8 cellular contexts compared by ENCODE assay signal in genomic region chr7:2209146-2209960, GRCh38. TPM values are rescaled to one million over a fixed set of nuclear protein-coding genes. Genes with fewer than 3 reads are reported as not detected.
A peak's percentile ranks its signal among the peaks of the same experiment; 100 is the strongest.
DNase-seq lines count a peak whose midpoint lies in the region; ATAC-seq, FAIRE-seq and TF ChIP-seq lines count a peak whose summit lies in the region.

No MANE protein-coding gene starts in this region.

- POLR2A ChIA-PET in A549 (lab: Yijun Ruan, JAX), result interaction anchor here (0.6 kb wide), 1 partner anchor 451 kb away, joined by 8 read pairs; no protein-coding TSS in a partner anchor

- H3K4me2 ChIP-seq in A549 (no peak overlapping the region), OCI-LY1 (ENCODE audit: low read length) (no peak overlapping the region)

- FAIRE-seq in A549 (lab: Jason Lieb, UNC) (no peak), pancreas (lab: Jason Lieb, UNC) (no peak)

- H3K9me3 ChIP-seq in A549, result no peaks in the 10 kb centered on the region
- no peaks in the 10 kb centered on the region for H3K9me3 ChIP-seq in OCI-LY1 (ENCODE audit: low read length)
- no peaks in the 10 kb centered on the region for H3K9me3 ChIP-seq in gastroesophageal sphincter
- no peaks in the 10 kb centered on the region for H3K9me3 ChIP-seq in pancreas

- TF ChIP-seq POLR2A in A549 (IDR thresholded peaks at IDR 0.05; ENCODE audit: low read length) (no peak), gastroesophageal sphincter (IDR thresholded peaks at IDR 0.05) (no peak)

- no peak overlapping the region for H2AFZ ChIP-seq in OCI-LY1 (ENCODE audit: low read length)

- TF ChIP-seq RAD21 in A549 (conservative IDR thresholded peaks at IDR 0.05 in 1 of 2, IDR thresholded peaks at IDR 0.05 in 1 of 2), result peak; percentile 81 to 84

- H3K27ac ChIP-seq in A549, result no peak overlapping the region
- no peak overlapping the region for H3K27ac ChIP-seq in OCI-LY1 (ENCODE audit: low read depth, low read length, poor library complexity, severe bottlenecking)
- no peak overlapping the region for H3K27ac ChIP-seq in gastroesophageal sphincter
- no peak overlapping the region for H3K27ac ChIP-seq in pancreas

- TF ChIP-seq EP300 in A549 (IDR thresholded peaks at IDR 0.05) (no peak), gastroesophageal sphincter (IDR thresholded peaks at IDR 0.05) (no peak)

- TF ChIP-seq CTCF in A549 (IDR thresholded peaks at IDR 0.05), result peak; percentile 72
- TF ChIP-seq CTCF in GM12865 (IDR thresholded peaks at IDR 0.05; ENCODE audit: insufficient read depth, low read depth, low read length, missing control alignments), result peak; percentile 74
- peak; percentile 84 for TF ChIP-seq CTCF in OCI-LY1 (IDR thresholded peaks at IDR 0.05; ENCODE audit: low read length)
- TF ChIP-seq CTCF in gastroesophageal sphincter (IDR thresholded peaks at IDR 0.05), result peak in 3 of 4 experiments; percentile 83 to 89 (median 88)
- peak in 3 of 4 donors; percentile 38 to 46 (median 38) for TF ChIP-seq CTCF in pancreas (IDR thresholded peaks at IDR 0.05)

- ATAC-seq in A549 (peak; percentile 69 to 94; a peak in 5 of 6 replicates), HG02981 (IDR thresholded peaks at IDR 0.05; ENCODE audit: unreplicated experiment) (peak; percentile 54), gastroesophageal sphincter (peak; percentile 72), pancreas (peak in 3 of 4 donors; percentile 82 to 85 (median 84))

- CTCF ChIA-PET in A549 (lab: Yijun Ruan, JAX), result interaction anchor here (0.6 to 3.0 kb wide), 30 partner anchors 10 to 654 kb away, joined by 3 to 13 read pairs (median 4); no protein-coding TSS in a partner anchor

- DNase-seq in A549 (ENCODE audit: low read depth in 1 of 2, low spot score in 1 of 2) (peak; percentile 52 to 70), GM12865 (ENCODE audit: low read depth) (peak; percentile 79), pancreas (peak in 4 of 6 donors; percentile 18 to 74 (median 59)), NCI-H187 treated with DMSO at 0.1 percent for 48 hours (lab: John Stamatoyannopoulos, UW) (no peak)
- DNase-seq in activated effector memory CD4-positive, alpha-beta T cell treated with anti-CD3 and anti-CD28 coated beads, Interleukin-2, amount 50 U/mL, for 16 hours, result peak; percentile 71

- intact Hi-C loops in pancreas (cut with DNase I), result no loop called here

- no peaks in the 10 kb centered on the region for H3K27me3 ChIP-seq in OCI-LY1 (ENCODE audit: insufficient read depth, low read length)
- no peaks in the 10 kb centered on the region for H3K27me3 ChIP-seq in gastroesophageal sphincter
- no peaks in the 10 kb centered on the region for H3K27me3 ChIP-seq in pancreas

- H3K4me3 ChIP-seq in A549 (no peak overlapping the region), GM12865 (ENCODE audit: low read depth, low read length) (no peak overlapping the region), OCI-LY1 (ENCODE audit: low read depth, low read length, poor library complexity, severe bottlenecking) (no peak overlapping the region), gastroesophageal sphincter (no peak overlapping the region), pancreas (no peak overlapping the region)

- H4K20me1 ChIP-seq in OCI-LY1 (ENCODE audit: insufficient read depth, low read length), result no peaks in the 10 kb centered on the region

- H3K36me3 ChIP-seq in OCI-LY1 (ENCODE audit: insufficient read depth, low read length) (peaks cover 63% of the 10 kb centered on the region), gastroesophageal sphincter (peaks cover 0 to 59% of the 10 kb centered on the region in 2 donors), pancreas (peaks cover 0 to 8% (median 0%) of the 10 kb centered on the region in 3 donors)

- H3F3A ChIP-seq in OCI-LY1 (ENCODE audit: insufficient read depth, low read length), result no peaks in the 10 kb centered on the region

- no peak overlapping the region for H3K9ac ChIP-seq in OCI-LY1 (ENCODE audit: low read length)

- H3K9me2 ChIP-seq in OCI-LY1 (ENCODE audit: low read depth, low read length), result no peaks in the 10 kb centered on the region

- no peaks in the 10 kb centered on the region for H3K79me2 ChIP-seq in OCI-LY1 (ENCODE audit: insufficient read depth, low read length)

- H3K4me1 ChIP-seq in A549 (no peaks in the 10 kb centered on the region), OCI-LY1 (ENCODE audit: insufficient read depth, low read length, severe bottlenecking) (peaks cover 6% of the 10 kb centered on the region), gastroesophageal sphincter (peaks cover 0 to 25% (median 9%) of the 10 kb centered on the region in 3 donors), pancreas (no peaks in the 10 kb centered on the region)

- WGBS in A549 (ENCODE audit: missing lambda C conversion rate), result 69% methylated on average over 13 of the region's 21 CpGs
- 60 to 78% methylated on average over 1 of the region's 21 CpGs for WGBS in gastroesophageal sphincter (ENCODE audit: low coverage in 1 of 2), 2 donors
- WGBS in pancreas, 2 donors, result 68 to 71% methylated on average over 21 of the region's 21 CpGs

TF ChIP-seq in A549, 52 proteins besides CTCF, POLR2A, EP300 and RAD21:
- TF ChIP-seq CHD4 (IDR thresholded peaks at IDR 0.05; ENCODE audit: borderline replicate concordance) (no peak), HMGXB4 (CRISPR knock-in tag; IDR thresholded peaks at IDR 0.05; ENCODE audit: borderline replicate concordance) (no peak), POLR2AphosphoS2 (conservative IDR thresholded peaks at IDR 0.05; ENCODE audit: low read length) (no peak), SMC3 (IDR thresholded peaks at IDR 0.05) (peak; percentile 67; the same call in 2 of the 3 replicates), KDM1A (IDR thresholded peaks at IDR 0.05; ENCODE audit: low read depth) (no peak)

RNA-seq across cellular contexts. Expression of gene MAD1L1, which starts 23.4 kb away (rescaled TPM):
- polyA plus RNA-seq in A549 (2011; rRNA removed) (10.4 and 16.6 TPM in 2 replicates), A549 (2017; fragmentation: RNase III; extraction: RNeasy Plus Mini Kit Qiagen cat#74134 plus additional on column Dnase treatment) (12.6 to 14.9 TPM (median 13.6 TPM) in 3 replicates), pancreas (10 to 100 TPM; 12.3 to 28.2 TPM)
- 24.1 and 27.9 TPM in 2 replicates for polyA plus RNA-seq in A549 (2012; cell fraction: cytosol; rRNA removed)
- 45.5 and 56.8 TPM in 2 replicates for polyA plus RNA-seq in A549 (2012; cell fraction: nucleus; rRNA removed)
- polyA minus RNA-seq in A549 (2011; rRNA and poly(A)+ RNA removed), result 15.3 and 24.3 TPM in 2 replicates
- total RNA-seq in gastroesophageal sphincter (10 to 100 TPM; 22.3 to 56.6 (median 35.0) TPM), pancreas (10 to 100 TPM in 4 of 6 donors, 1 to 10 TPM in 2; 9.8 to 13.8 (median 10.8) TPM)

RNA-seq across cellular contexts. Expression of gene MRM2, which starts 32.7 kb away (rescaled TPM):
- polyA plus RNA-seq in A549 (2011; rRNA removed), result 30.6 and 35.6 TPM in 2 replicates
- polyA plus RNA-seq in A549 (2012; cell fraction: cytosol; rRNA removed), result 26.6 and 30.3 TPM in 2 replicates
- polyA plus RNA-seq in A549 (2012; cell fraction: nucleus; rRNA removed), result 13.3 and 14.7 TPM in 2 replicates
- 41.3 to 47.0 TPM (median 44.0 TPM) in 3 replicates for polyA plus RNA-seq in A549 (2017; fragmentation: RNase III; extraction: RNeasy Plus Mini Kit Qiagen cat#74134 plus additional on column Dnase treatment)
- polyA minus RNA-seq in A549 (2011; rRNA and poly(A)+ RNA removed), result 13.8 and 20.1 TPM in 2 replicates
- 10 to 100 TPM; 16.0 to 21.9 (median 17.8) TPM for total RNA-seq in gastroesophageal sphincter
- 10 to 100 TPM in 1 of 6 donors, 1 to 10 TPM in 5; 3.5 to 11.8 (median 7.7) TPM for total RNA-seq in pancreas
- 10 to 100 TPM in 1 of 2 donors, 1 to 10 TPM in 1; 8.2 to 12.3 TPM for polyA plus RNA-seq in pancreas

RNA-seq across cellular contexts. Expression of gene NUDT1, which starts 32.7 kb away (rescaled TPM):
- polyA plus RNA-seq in A549 (2011; rRNA removed) (32.9 and 38.3 TPM in 2 replicates), A549 (2017; fragmentation: RNase III; extraction: RNeasy Plus Mini Kit Qiagen cat#74134 plus additional on column Dnase treatment) (92.3 to 95.4 TPM (median 92.9 TPM) in 3 replicates), pancreas (1 to 10 TPM; 6.4 to 7.2 TPM)
- 119 and 138 TPM in 2 replicates for polyA plus RNA-seq in A549 (2012; cell fraction: cytosol; rRNA removed)
- 78.7 TPM in 2 replicates for polyA plus RNA-seq in A549 (2012; cell fraction: nucleus; rRNA removed)
- polyA minus RNA-seq in A549 (2011; rRNA and poly(A)+ RNA removed), result 22.9 and 34.6 TPM in 2 replicates
- total RNA-seq in gastroesophageal sphincter (10 to 100 TPM in 2 of 4 donors, 1 to 10 TPM in 2; 4.3 to 15.9 (median 10.6) TPM), pancreas (1 to 10 TPM; 2.6 to 6.9 (median 3.7) TPM)

Comparison
In these comparisons a context has a peak if more than half of its experiments do, and no peak if none do; other contexts are left out.
1. CTCF ChIP-seq: peak in every context shown above with its lines; median percentile 88 in gastroesophageal sphincter; 84 in OCI-LY1; 74 in GM12865; 72 in A549; 38 in pancreas.